ENCODE assay signal across 19 cellular contexts in genomic region chr9:135608294-135608998, GRCh38. TPM values are rescaled to one million over a fixed set of nuclear protein-coding genes. Genes with fewer than 3 reads are reported as not detected.
"Had no signal": no experiment of that assay in that cellular context is flagged by ENCODE, and none has a peak within 500 bp of the region (broad histone marks: within the 10 kb centered on the region; RNA-seq: fewer than 3 reads in every experiment).

No MANE protein-coding gene starts in this region.

- H3K36me3 ChIP-seq: neutrophil, SJSA1 had no signal

- H3K4me1 Mint-ChIP-seq: activated B cell treated with CpG ODN at 0.5 μM for 24 hours, naive B cell had no signal

- H3K4me3 ChIP-seq: SJSA1 had no signal

- FAIRE-seq: small intestine, urothelium cell line had no signal

- H3K9me3 Mint-ChIP-seq: activated B cell treated with CpG ODN at 0.5 μM for 24 hours; activated T-cell treated with anti-CD3 and anti-CD28 coated beads, Interleukin-2, amount 50 U/mL, for 4 hours; dendritic cell treated with granulocyte-macrophage colony-stimulating factor and Interleukin-4, amounts not matched to agents 40 ng/mL and 50 ng/mL, for 4 days; effector memory CD8-positive, alpha-beta T cell; T-helper 2 cell treated with Interferon-gamma antibody and Interleukin-4, amounts not matched to agents 5 μg/mL and 100 μg/mL, for 36 hours had no signal

- H3K27ac ChIP-seq: neutrophil, SJSA1 had no signal

- H3K27me3 Mint-ChIP-seq: activated B cell treated with CpG ODN at 0.5 μM for 24 hours; activated naive CD8-positive, alpha-beta T cell had no signal

- DNase-seq: activated B cell treated with CpG ODN at 0.5 μM for 24 hours; activated CD4-positive, alpha-beta T cell treated with anti-CD3 and anti-CD28 coated beads for 48 hours; activated gamma-delta T cell; activated T-cell treated with anti-CD3 and anti-CD28 coated beads, Interleukin-2, amount 50 U/mL, for 4 hours; effector memory CD8-positive, alpha-beta T cell; foreskin melanocyte; naive B cell; right cardiac atrium; small intestine had no signal

- H3K36me3 Mint-ChIP-seq: activated naive CD8-positive, alpha-beta T cell; brain; naive B cell had no signal

- H3K4me3 Mint-ChIP-seq: activated B cell treated with CpG ODN at 0.5 μM for 24 hours; activated naive CD8-positive, alpha-beta T cell; activated T-cell treated with anti-CD3 and anti-CD28 coated beads, Interleukin-2, amount 50 U/mL, for 4 hours; brain; dendritic cell treated with granulocyte-macrophage colony-stimulating factor and Interleukin-4, amounts not matched to agents 40 ng/mL and 50 ng/mL, for 4 days; effector memory CD8-positive, alpha-beta T cell; naive B cell; T-helper 2 cell treated with Interferon-gamma antibody and Interleukin-4, amounts not matched to agents 5 μg/mL and 100 μg/mL, for 36 hours had no signal

- H3K27ac Mint-ChIP-seq: activated B cell treated with CpG ODN at 0.5 μM for 24 hours; activated naive CD8-positive, alpha-beta T cell; brain; dendritic cell treated with granulocyte-macrophage colony-stimulating factor and Interleukin-4, amounts not matched to agents 40 ng/mL and 50 ng/mL, for 4 days; effector memory CD8-positive, alpha-beta T cell; naive B cell; T-helper 2 cell treated with Interferon-gamma antibody and Interleukin-4, amounts not matched to agents 5 μg/mL and 100 μg/mL, for 36 hours had no signal

- H3K27me3 ChIP-seq: SJSA1 had no signal

- ATAC-seq: activated T-cell treated with anti-CD3 and anti-CD28 coated beads, Interleukin-2, amount 50 U/mL, for 4 hours; effector memory CD8-positive, alpha-beta T cell; right cardiac atrium had no signal

- H3K9me3 ChIP-seq: neutrophil, SJSA1 had no signal

- H3K4me1 ChIP-seq: SJSA1 had no signal

RNA-seq across cellular contexts. Expression of gene GLT6D1, which starts 30.9 kb away (rescaled TPM):
- total RNA-seq: activated B cell treated with CpG ODN at 0.5 μM for 24 hours; activated T-cell treated with anti-CD3 and anti-CD28 coated beads, Interleukin-2, amount 50 U/mL, for 4 hours; fibroblast of lung; lung microvascular endothelial cell; posterior vena cava; right cardiac atrium; SJSA1 had no signal

RNA-seq across cellular contexts. Expression of gene PAEP, which starts 46.9 kb away (rescaled TPM):
- total RNA-seq: activated B cell treated with CpG ODN at 0.5 μM for 24 hours; activated T-cell treated with anti-CD3 and anti-CD28 coated beads, Interleukin-2, amount 50 U/mL, for 4 hours; fibroblast of lung; lung microvascular endothelial cell; posterior vena cava; right cardiac atrium; SJSA1 had no signal

RNA-seq across cellular contexts. Expression of gene LCN9, which starts 54.7 kb away (rescaled TPM):
- total RNA-seq: activated B cell treated with CpG ODN at 0.5 μM for 24 hours; activated T-cell treated with anti-CD3 and anti-CD28 coated beads, Interleukin-2, amount 50 U/mL, for 4 hours; fibroblast of lung; lung microvascular endothelial cell; posterior vena cava; right cardiac atrium; SJSA1 had no signal
